In genomic region chr12:52117806-52118475, GRCh38 we compare ENCODE assay signal across 10 cellular contexts. TPM values are rescaled to one million over a fixed set of nuclear protein-coding genes. Genes with fewer than 3 reads are reported as not detected.
DNase-seq lines count a peak whose midpoint lies in the region; ATAC-seq, FAIRE-seq and TF ChIP-seq lines count a peak whose summit lies in the region.
"Not testable (repeated sequence)": the region's sequence is repeated elsewhere in the genome, so short reads cannot be mapped to it uniquely, and the experiment has no call there.
"Had no signal": no experiment of that assay in that cellular context is flagged by ENCODE, and none has a peak within 500 bp of the region (broad histone marks: within the 10 kb centered on the region; RNA-seq: fewer than 3 reads in every experiment).

No MANE protein-coding gene starts in this region.

- H3K36me3 ChIP-seq in BLaER1 treated with 17β-estradiol and CSF1 and Interleukin-3, amounts not matched to agents 10 nM and 100 nM; body of pancreas (replicated peaks in 1 of 2; ENCODE audit: insufficient read depth in 1 of 2, low read depth in 2 of 2); small intestine (ENCODE audit: control insufficient read depth in 2 of 2, insufficient read depth in 2 of 2, low read length in 2 of 2): not testable (repeated sequence)

- H3K9ac ChIP-seq in BLaER1 treated with 17β-estradiol and CSF1 and Interleukin-3, amounts not matched to agents 10 nM and 100 nM, result peak overlapping the region in 3 of 11 experiments; percentile 23 to 44 (median 26); a peak in 4 of 22 replicates

- not testable (repeated sequence) for TF ChIP-seq POLR2A in body of pancreas (IDR thresholded peaks at IDR 0.05)

- not testable (repeated sequence) for H4K20me1 ChIP-seq in BLaER1 treated with 17β-estradiol and CSF1 and Interleukin-3, amounts not matched to agents 10 nM and 100 nM

- H3K27ac ChIP-seq in BLaER1 treated with 17β-estradiol and CSF1 and Interleukin-3, amounts not matched to agents 10 nM and 100 nM, result peak overlapping the region in 10 of 11 experiments; percentile 8 to 72 (median 61); a peak in 17 of 22 replicates
- H3K27ac ChIP-seq in body of pancreas; small intestine (ENCODE audit: low read depth in 1 of 2, low read length in 1 of 2): not testable (repeated sequence)

- peaks cover 8 to 18% (median 11%) of the 10 kb centered on the region in 11 experiments; a peak in 18 of 22 replicates for H3K9me3 ChIP-seq in BLaER1 treated with 17β-estradiol and CSF1 and Interleukin-3, amounts not matched to agents 10 nM and 100 nM (replicated peaks in 1 of 11)
- H3K9me3 ChIP-seq in body of pancreas; small intestine (ENCODE audit: control insufficient read depth, low read depth): not testable (repeated sequence)

- peaks cover 40 to 61% (median 55%) of the 10 kb centered on the region in 10 experiments for H3K4me1 ChIP-seq in BLaER1 treated with 17β-estradiol and CSF1 and Interleukin-3, amounts not matched to agents 10 nM and 100 nM
- peaks cover 40% of the 10 kb centered on the region for H3K4me1 ChIP-seq in body of pancreas
- not testable (repeated sequence) for H3K4me1 ChIP-seq in small intestine (ENCODE audit: control insufficient read depth in 2 of 2, insufficient read depth in 1 of 2, low read depth in 1 of 2, low read length in 1 of 2)

- 0 out of 20 replicates have a peak overlapping the region, but pooled peaks of 1 of the 10 experiments have one; percentile 3 for H3K4me3 ChIP-seq in BLaER1 treated with 17β-estradiol and CSF1 and Interleukin-3, amounts not matched to agents 10 nM and 100 nM
- not testable (repeated sequence) for H3K4me3 ChIP-seq in body of pancreas; small intestine (ENCODE audit: low read depth in 1 of 2, low read length in 2 of 2)

- 82 to 83% methylated on average over 20 of the region's 20 CpGs for WGBS in body of pancreas, 2 donors
- WGBS in small intestine, 3 donors, result 36 to 76% (median 51%) methylated on average over 20 of the region's 20 CpGs

- not testable (repeated sequence) for TF ChIP-seq CTCF in body of pancreas (IDR thresholded peaks at IDR 0.05)

- FAIRE-seq in small intestine (lab: Jason Lieb, UNC), result not testable (repeated sequence)

- peak; percentile 39 for DNase-seq in NCI-H510A treated with DMSO at 0.1 percent for 48 hours (lab: John Stamatoyannopoulos, UW)
- peak in 3 of 4 donors; percentile 36 to 45 (median 44) for DNase-seq in body of pancreas
- DNase-seq in small intestine, result peak; percentile 44

- peak overlapping the region; percentile 28 to 95 (median 80) for H3K4me2 ChIP-seq in BLaER1 treated with 17β-estradiol and CSF1 and Interleukin-3, amounts not matched to agents 10 nM and 100 nM

- intact Hi-C loops in body of pancreas (cut with DNase I), result not testable (repeated sequence)

- H3K27me3 ChIP-seq in BLaER1 treated with 17β-estradiol and CSF1 and Interleukin-3, amounts not matched to agents 10 nM and 100 nM; body of pancreas; small intestine (ENCODE audit: control insufficient read depth in 2 of 2, insufficient read depth in 2 of 2, low read length in 2 of 2): not testable (repeated sequence)

- peak; percentile 18 for ATAC-seq in GM18508 (IDR thresholded peaks at IDR 0.05; ENCODE audit: insufficient read depth, unreplicated experiment)
- peak; percentile 21 for ATAC-seq in GM19463 (IDR thresholded peaks at IDR 0.05; ENCODE audit: unreplicated experiment)
- ATAC-seq in HG02943 (IDR thresholded peaks at IDR 0.05; ENCODE audit: low read depth, unreplicated experiment), result peak; percentile 18
- peak; percentile 17 for ATAC-seq in HG03571 (IDR thresholded peaks at IDR 0.05; ENCODE audit: unreplicated experiment)
- not testable (repeated sequence) for ATAC-seq in body of pancreas

RNA-seq across cellular contexts. Expression of gene SMIM41, which starts 38.4 kb away (rescaled TPM):
- total RNA-seq in body of pancreas, result under 1 TPM; 0.26 to 0.66 TPM
- 1 to 10 TPM in 1 of 3 donors, under 1 TPM in 1, not detected in 1; 0.46 to 1.6 TPM for polyA plus RNA-seq in small intestine
- total RNA-seq: GM23248, natural killer cell had no signal
- polyA plus RNA-seq: GM23248 had no signal

RNA-seq across cellular contexts. Expression of gene ATG101, which starts 48.2 kb away (rescaled TPM):
- 10 to 100 TPM; 25.7 to 25.9 TPM for total RNA-seq in body of pancreas
- 10 to 100 TPM; 49.2 to 65.1 (median 61.7) TPM for polyA plus RNA-seq in small intestine
